29 cellular contexts compared by ENCODE assay signal in the genomic region with DNA sequence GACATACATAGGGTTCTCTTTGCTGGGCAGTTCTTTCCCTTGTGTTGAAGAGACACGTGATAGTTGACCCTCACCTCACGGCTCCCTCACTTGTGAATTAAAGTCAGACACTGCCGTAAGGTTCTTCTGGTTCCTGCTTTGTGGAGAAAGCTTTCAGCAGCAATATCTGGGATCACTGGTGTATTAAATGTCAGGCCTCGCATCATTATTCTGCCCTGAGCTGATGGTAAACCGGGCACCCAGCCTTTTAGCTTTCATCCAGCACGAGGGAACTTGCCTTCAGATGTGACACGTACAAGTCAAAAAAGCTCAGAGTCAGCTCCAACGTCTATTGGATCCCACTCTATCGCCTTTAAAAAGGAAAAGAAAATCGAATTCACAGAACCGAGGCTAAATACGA. TPM values are rescaled to one million over a fixed set of nuclear protein-coding genes. Genes with fewer than 3 reads are reported as not detected.
A peak's percentile ranks its signal among the peaks of the same experiment; 100 is the strongest.
DNase-seq lines count a peak whose midpoint lies in the region; ATAC-seq and TF ChIP-seq lines count a peak whose summit lies in the region.
"Had no signal": no experiment of that assay in that cellular context is flagged by ENCODE, and none has a peak within 500 bp of the region (broad histone marks: within the 10 kb centered on the region; RNA-seq: fewer than 3 reads in every experiment).

No MANE protein-coding gene starts in this region.

- intact Hi-C loops in gastrocnemius medialis (cut with DNase I; ENCODE audit: low total_unique reads) (loop anchor here (1.0 to 5.0 kb wide), 3 partner anchors 18 to 265 kb away; a partner anchor contains a TSS), mammary epithelial cell (cut with micrococcal nuclease) (no loop called here)

- DNase-seq in NCI-H2227 (lab: John Stamatoyannopoulos, UW; ENCODE audit: unreplicated experiment) (peak; percentile 22), NCI-H2227 treated with DMSO at 0.1 percent for 48 hours (lab: John Stamatoyannopoulos, UW) (no peak), T-cell (no peak), immature natural killer cell (no peak), gastrocnemius medialis (no peak), GM19238 (ENCODE audit: insufficient read length, low spot score) (no peak), mammary epithelial cell (no peak)
- DNase-seq in activated naive CD4-positive, alpha-beta T cell (lab: John Stamatoyannopoulos, UW) = no peak
- DNase-seq: 8988T; DND-41; GOT3; heart left ventricle; left ventricle myocardium inferior; MG63; NCI-H1417 treated with DMSO at 0.1 percent for 48 hours; NCI-H2081; NCI-H226; occipital lobe; Peyer's patch; SHP77; stimulated activated naive CD4-positive, alpha-beta T cell treated with Interleukin-2 at 50 U/mL for 16 hours; uterus had no signal

- dilution Hi-C loops in mammary epithelial cell (cut with HindIII; ENCODE audit: low sequenced_read_pairs) = no loop called here

- H3K9ac ChIP-seq in mammary epithelial cell (ENCODE audit: insufficient read depth, low read length) = no peak overlapping the region
- H3K9ac ChIP-seq: KMS-11 had no signal

- H3K4me1 Mint-ChIP-seq in T-cell (peaks cover 6 to 12% (median 11%) of the 10 kb centered on the region in 3 donors), immature natural killer cell (peaks cover 10 to 17% of the 10 kb centered on the region in 2 donors)

- in situ Hi-C loops in gastrocnemius medialis (cut with MboI; ENCODE audit: low sequenced_read_pairs in 4 of 4) (loop anchor here in 1 of 4 donors (5.0 kb wide), 1 partner anchor 50 kb away; a partner anchor contains a TSS), mammary epithelial cell (cut with MboI; ENCODE audit: low sequenced_read_pairs in 2 of 2) (no loop called here)

- H3K27ac ChIP-seq in gastrocnemius medialis = peak overlapping the region; percentile 77 to 94 (median 89)
- H3K27ac ChIP-seq in mammary epithelial cell (ENCODE audit: insufficient read depth, low read depth, low read length) = no peak overlapping the region
- H3K27ac ChIP-seq: C4-2B, cardiac muscle cell, heart left ventricle, HL-60, KMS-11, left ventricle myocardium inferior, Peyer's patch, uterus had no signal

- H4K20me1 ChIP-seq in mammary epithelial cell (ENCODE audit: insufficient read depth, low read length) = no peaks in the 10 kb centered on the region

- no peak overlapping the region for H3K4me2 ChIP-seq in mammary epithelial cell (ENCODE audit: insufficient read depth, low read depth, low read length)
- H3K4me2 ChIP-seq: KMS-11 had no signal

- H3K9me3 ChIP-seq in gastrocnemius medialis (no peaks in the 10 kb centered on the region), mammary epithelial cell (replicated peaks; ENCODE audit: insufficient read depth, low read length) (no peaks in the 10 kb centered on the region)
- H3K9me3 ChIP-seq: heart left ventricle, left ventricle myocardium inferior, MG63, Peyer's patch, uterus had no signal

- H3K27me3 Mint-ChIP-seq in T-cell (peaks cover 0 to 1% of the 10 kb centered on the region in 2 donors), immature natural killer cell (ENCODE audit: low read depth in 3 of 3) (peaks cover 0 to 6% (median 5%) of the 10 kb centered on the region in 3 donors)

- H3K27ac Mint-ChIP-seq in T-cell (no peak overlapping the region), immature natural killer cell (no peak overlapping the region)
- H3K27ac Mint-ChIP-seq: activated naive CD4-positive, alpha-beta T cell treated with anti-CD3 and anti-CD28 coated beads, Interleukin-2, amount 50 U/mL, for 72 hours; T-helper 2 cell treated with Interferon-gamma antibody and Interleukin-4, amounts not matched to agents 5 μg/mL and 100 μg/mL, for 36 hours had no signal

- peaks cover 32 to 37% of the 10 kb centered on the region in 2 donors for H3K4me1 ChIP-seq in gastrocnemius medialis
- no peaks in the 10 kb centered on the region for H3K4me1 ChIP-seq in mammary epithelial cell (ENCODE audit: insufficient read depth, low read length)
- H3K4me1 ChIP-seq: uterus had no signal

- H3K27me3 ChIP-seq in gastrocnemius medialis = no peaks in the 10 kb centered on the region
- H3K27me3 ChIP-seq in mammary epithelial cell (ENCODE audit: insufficient read depth, low read length) = peaks cover 6% of the 10 kb centered on the region
- H3K27me3 ChIP-seq: heart left ventricle, MG63, Peyer's patch, uterus had no signal

- BruUV-seq in mammary epithelial cell (replicated peaks; lab: Mats Ljungman, UMichigan) = no TSS peak

- 86% methylated on average over 12 of the region's 12 CpGs for WGBS in mammary epithelial cell (ENCODE audit: low coverage, missing lambda C conversion rate)

- TF ChIP-seq CTCF in gastrocnemius medialis (IDR thresholded peaks at IDR 0.05 in 4 of 5, conservative IDR thresholded peaks at IDR 0.05 in 1 of 5) (no peak), mammary epithelial cell (conservative IDR thresholded peaks at IDR 0.05 in 1 of 2, IDR thresholded peaks at IDR 0.05 in 1 of 2; ENCODE audit: extremely low read depth in 1 of 2, insufficient read depth in 1 of 2, low read depth in 1 of 2, low read length in 2 of 2) (no peak)

- POLR2A ChIA-PET in T-cell (lab: Charles Lee) = no interaction called here

- H3K36me3 Mint-ChIP-seq in T-cell (no peaks in the 10 kb centered on the region), immature natural killer cell (no peaks in the 10 kb centered on the region)
- H3K36me3 Mint-ChIP-seq: activated naive CD4-positive, alpha-beta T cell treated with anti-CD3 and anti-CD28 coated beads, Interleukin-2, amount 50 U/mL, for 72 hours had no signal

- H3K4me3 ChIP-seq in gastrocnemius medialis = no peak overlapping the region
- H3K4me3 ChIP-seq in mammary epithelial cell (replicated peaks in 1 of 3; ENCODE audit: insufficient read depth in 1 of 3, low read depth in 2 of 3, low read length in 3 of 3) = no peak overlapping the region
- H3K4me3 ChIP-seq: cardiac muscle cell, heart left ventricle, left ventricle myocardium inferior, MG63, Peyer's patch, uterus had no signal

- no peaks in the 10 kb centered on the region for H3K79me2 ChIP-seq in mammary epithelial cell (ENCODE audit: insufficient read depth, low read length)

- no peaks in the 10 kb centered on the region for H3K9me3 Mint-ChIP-seq in T-cell
- H3K9me3 Mint-ChIP-seq in immature natural killer cell = no peaks in the 10 kb centered on the region
- H3K9me3 Mint-ChIP-seq: activated naive CD4-positive, alpha-beta T cell treated with anti-CD3 and anti-CD28 coated beads, Interleukin-2, amount 50 U/mL, for 72 hours; T-helper 2 cell treated with Interferon-gamma antibody and Interleukin-4, amounts not matched to agents 5 μg/mL and 100 μg/mL, for 36 hours had no signal

- no peak overlapping the region for H2AFZ ChIP-seq in mammary epithelial cell (ENCODE audit: low read depth, low read length)

- H3K4me3 Mint-ChIP-seq in T-cell (peak overlapping the region in 2 of 3 donors; percentile 34 to 90), immature natural killer cell (peak overlapping the region in 3 of 5 donors; percentile 15 to 50 (median 47))
- H3K4me3 Mint-ChIP-seq: T-helper 2 cell treated with Interferon-gamma antibody and Interleukin-4, amounts not matched to agents 5 μg/mL and 100 μg/mL, for 36 hours had no signal

- no peaks in the 10 kb centered on the region for H3K36me3 ChIP-seq in gastrocnemius medialis
- H3K36me3 ChIP-seq in mammary epithelial cell (ENCODE audit: insufficient read depth, low read length) = no peaks in the 10 kb centered on the region
- H3K36me3 ChIP-seq: cardiac muscle cell, heart left ventricle, left ventricle myocardium inferior, MG63, Peyer's patch, uterus had no signal

- TF ChIP-seq POLR2A in gastrocnemius medialis (IDR thresholded peaks at IDR 0.05) = no peak

- CTCF ChIA-PET in T-cell (lab: Charles Lee) = interaction anchor here (0.9 to 1.4 kb wide), 3 partner anchors 78 to 125 kb away, joined by 3 to 5 read pairs (median 3); no protein-coding TSS in a partner anchor
- CTCF ChIA-PET in mammary epithelial cell (lab: Charles Lee; ENCODE audit: low non-redundant PET) = no interaction called here

- ATAC-seq in T-cell (replicated peaks in 1 of 4) (no peak), gastrocnemius medialis (no peak)
- ATAC-seq: activated naive CD4-positive, alpha-beta T cell treated with anti-CD3 and anti-CD28 coated beads, Interleukin-2, amount 50 U/mL, for 72 hours; esophagus mucosa; heart left ventricle had no signal

RNA-seq across cellular contexts. Expression of a gene that starts 52.9 kb away (rescaled TPM):
- total RNA-seq in T-cell = 100 to 1,000 TPM; 302 to 498 (median 321) TPM
- 100 to 1,000 TPM; 110 to 398 (median 137) TPM for polyA plus RNA-seq in immature natural killer cell
- total RNA-seq in gastrocnemius medialis = 100 to 1,000 TPM; 167 to 243 (median 207) TPM
- 100 to 1,000 TPM; 167 to 292 TPM for total RNA-seq in mammary epithelial cell
- 126 TPM for polyA plus RNA-seq in mammary epithelial cell
- 322 TPM for polyA minus RNA-seq in mammary epithelial cell
